In genomic region chr1:40592107-40592773, GRCh38 we compare ENCODE assay signal across 8 cellular contexts.
DNase-seq lines count a peak whose midpoint lies in the region; ATAC-seq, FAIRE-seq and TF ChIP-seq lines count a peak whose summit lies in the region.

No MANE protein-coding gene starts in this region.

- TF ChIP-seq POLR2A in GM18505 (IDR thresholded peaks at IDR 0.05; ENCODE audit: borderline replicate concordance, extremely low read depth, insufficient read depth, insufficient read length) (no peak), H54 (IDR thresholded peaks at IDR 0.05; ENCODE audit: low read depth, low read length) (no peak)

- no peak for FAIRE-seq in H54 (lab: Jason Lieb, UNC)

- DNase-seq in D341Med (ENCODE audit: low spot score) (peak; percentile 54), HuH-7 (ENCODE audit: low spot score) (peak; percentile 42), RPMI8226 (peak; percentile 62), fibroblast of peridontal ligament (ENCODE audit: extremely low read depth) (peak; percentile 38), renal cortical epithelial cell (ENCODE audit: low read depth) (peak; percentile 45), H54 (ENCODE audit: insufficient read length, low spot score) (no peak)
- no peak for DNase-seq in stimulated activated CD4-positive, alpha-beta T cell treated with anti-CD3 and anti-CD28 coated beads, Interleukin-2, amount 100 ng/mL, for 48 hours

- ATAC-seq in GM18505 (IDR thresholded peaks at IDR 0.05; ENCODE audit: unreplicated experiment): no peak

Comparison
In these comparisons a context has a peak if more than half of its experiments do, and no peak if none do; other contexts are left out.
1. DNase-seq: peak in D341Med (single experiment), HuH-7 (single experiment), RPMI8226 (single experiment), fibroblast of peridontal ligament (single experiment) and renal cortical epithelial cell (single experiment); none in H54 (single experiment) and stimulated activated CD4-positive, alpha-beta T cell treated with anti-CD3 and anti-CD28 coated beads, Interleukin-2, amount 100 ng/mL, for 48 hours (0 of 2).